22 cellular contexts compared by ENCODE assay signal in genomic region chr17:59392973-59393679, GRCh38.
"Had no signal": no experiment of that assay in that cellular context is flagged by ENCODE, and none has a peak within 500 bp of the region (broad histone marks: within the 10 kb centered on the region; RNA-seq: fewer than 3 reads in every experiment).

No MANE protein-coding gene starts in this region.

- H3K4me1 Mint-ChIP-seq: stimulated activated naive B cell treated with anti-CD40 and anti-IgM and Interleukin-4, amounts not matched to agents 10 μg/mL and 1 μg/mL and 100 μg/mL, for 72 hours had no signal

- H3K27me3 ChIP-seq: gastroesophageal sphincter, stomach, suprapubic skin, transverse colon had no signal

- H3K9me3 Mint-ChIP-seq: activated CD4-positive, alpha-beta memory T cell treated with anti-CD3 and anti-CD28 coated beads for 36 hours; activated naive CD4-positive, alpha-beta T cell treated with anti-CD3 and anti-CD28 coated beads, Interleukin-2, amount 50 U/mL, for 24 hours; activated naive CD8-positive, alpha-beta T cell treated with anti-CD3 and anti-CD28 coated beads, Interleukin-2, amount 50 U/mL, for 24 hours; activated T-helper 1 cell treated with anti-CD3 and anti-CD28 coated beads, Interleukin-12 subunit alpha, Interleukin-12 subunit beta, Interleukin-2, Interleukin-4 antibody, amounts not matched to agents 30 ng/mL and 10 ng/mL and 1 ng/mL, durations not matched to agents 14 hours and 24 hours and 36 hours; effector memory CD8-positive, alpha-beta T cell; nephron; stimulated activated naive B cell treated with anti-CD40 and anti-IgM and Interleukin-4, amounts not matched to agents 10 μg/mL and 1 μg/mL and 100 μg/mL, for 72 hours had no signal

- H3K4me3 ChIP-seq: coronary artery, gastroesophageal sphincter, mucosa of descending colon, SK-N-MC, stomach, suprapubic skin, transverse colon had no signal

- H3K9me3 ChIP-seq: gastroesophageal sphincter, mucosa of descending colon, stomach, suprapubic skin, transverse colon had no signal

- H3K27ac Mint-ChIP-seq: activated CD4-positive, alpha-beta memory T cell treated with anti-CD3 and anti-CD28 coated beads for 36 hours; activated naive CD4-positive, alpha-beta T cell treated with anti-CD3 and anti-CD28 coated beads, Interleukin-2, amount 50 U/mL, for 24 hours; activated naive CD8-positive, alpha-beta T cell treated with anti-CD3 and anti-CD28 coated beads, Interleukin-2, amount 50 U/mL, for 24 hours; activated T-helper 1 cell treated with anti-CD3 and anti-CD28 coated beads, Interleukin-12 subunit alpha, Interleukin-12 subunit beta, Interleukin-2, Interleukin-4 antibody, amounts not matched to agents 30 ng/mL and 10 ng/mL and 1 ng/mL, durations not matched to agents 14 hours and 24 hours and 36 hours; effector memory CD8-positive, alpha-beta T cell; nephron had no signal

- ATAC-seq: activated CD4-positive, CD25-positive, alpha-beta regulatory T cell treated with anti-CD3 and anti-CD28 coated beads, Interleukin-2, amount 50 U/mL, for 24 hours; activated naive CD8-positive, alpha-beta T cell treated with anti-CD3 and anti-CD28 coated beads, Interleukin-2, amount 50 U/mL, for 24 hours; effector memory CD8-positive, alpha-beta T cell; gastroesophageal sphincter; mucosa of descending colon; stimulated activated naive B cell treated with anti-CD40 and anti-IgM and Interleukin-4, amounts not matched to agents 10 μg/mL and 1 μg/mL and 100 μg/mL, for 72 hours had no signal

- DNase-seq: activated CD4-positive, alpha-beta memory T cell treated with anti-CD3 and anti-CD28 coated beads for 36 hours; activated CD4-positive, alpha-beta T cell treated with anti-CD3 and anti-CD28 coated beads for 48 hours; activated CD8-positive, alpha-beta memory T cell treated with anti-CD3 and anti-CD28 coated beads, Interleukin-2, amount 50 U/mL, for 4 hours; activated naive CD8-positive, alpha-beta T cell treated with anti-CD3 and anti-CD28 coated beads, Interleukin-2, amount 50 U/mL, for 24 hours; activated T-cell treated with anti-CD3 and anti-CD28 coated beads, Interleukin-2, amount 50 U/mL, for 1 hour; effector memory CD8-positive, alpha-beta T cell; erythroblast; mucosa of descending colon; stimulated activated CD4-positive, alpha-beta T cell treated with anti-CD3 and anti-CD28 coated beads, Interleukin-15, amount 100 ng/mL, for 24 hours; stimulated activated CD4-positive, alpha-beta T cell treated with anti-CD3 and anti-CD28 coated beads, Interleukin-2, amount 100 ng/mL, for 24 hours; stimulated activated naive B cell treated with anti-CD40 and anti-IgM and Interleukin-4, amounts not matched to agents 10 μg/mL and 1 μg/mL and 100 μg/mL, for 72 hours; stomach; transverse colon had no signal

- H3K27ac ChIP-seq: coronary artery, gastroesophageal sphincter, SK-N-MC, suprapubic skin, transverse colon, VCaP had no signal

- H3K4me3 Mint-ChIP-seq: activated CD4-positive, alpha-beta memory T cell treated with anti-CD3 and anti-CD28 coated beads for 36 hours; activated naive CD4-positive, alpha-beta T cell treated with anti-CD3 and anti-CD28 coated beads, Interleukin-2, amount 50 U/mL, for 24 hours; activated naive CD8-positive, alpha-beta T cell treated with anti-CD3 and anti-CD28 coated beads, Interleukin-2, amount 50 U/mL, for 24 hours; activated T-helper 1 cell treated with anti-CD3 and anti-CD28 coated beads, Interleukin-12 subunit alpha, Interleukin-12 subunit beta, Interleukin-2, Interleukin-4 antibody, amounts not matched to agents 30 ng/mL and 10 ng/mL and 1 ng/mL, durations not matched to agents 14 hours and 24 hours and 36 hours; effector memory CD8-positive, alpha-beta T cell; nephron; stimulated activated naive B cell treated with anti-CD40 and anti-IgM and Interleukin-4, amounts not matched to agents 10 μg/mL and 1 μg/mL and 100 μg/mL, for 72 hours had no signal

- H3K4me1 ChIP-seq: suprapubic skin, transverse colon had no signal

- H3K27me3 Mint-ChIP-seq: activated CD4-positive, alpha-beta memory T cell treated with anti-CD3 and anti-CD28 coated beads for 36 hours; activated naive CD4-positive, alpha-beta T cell treated with anti-CD3 and anti-CD28 coated beads, Interleukin-2, amount 50 U/mL, for 24 hours; activated naive CD8-positive, alpha-beta T cell treated with anti-CD3 and anti-CD28 coated beads, Interleukin-2, amount 50 U/mL, for 24 hours; effector memory CD8-positive, alpha-beta T cell; stimulated activated naive B cell treated with anti-CD40 and anti-IgM and Interleukin-4, amounts not matched to agents 10 μg/mL and 1 μg/mL and 100 μg/mL, for 72 hours had no signal
